1 cellular context compared by ENCODE assay signal in the genomic region with DNA sequence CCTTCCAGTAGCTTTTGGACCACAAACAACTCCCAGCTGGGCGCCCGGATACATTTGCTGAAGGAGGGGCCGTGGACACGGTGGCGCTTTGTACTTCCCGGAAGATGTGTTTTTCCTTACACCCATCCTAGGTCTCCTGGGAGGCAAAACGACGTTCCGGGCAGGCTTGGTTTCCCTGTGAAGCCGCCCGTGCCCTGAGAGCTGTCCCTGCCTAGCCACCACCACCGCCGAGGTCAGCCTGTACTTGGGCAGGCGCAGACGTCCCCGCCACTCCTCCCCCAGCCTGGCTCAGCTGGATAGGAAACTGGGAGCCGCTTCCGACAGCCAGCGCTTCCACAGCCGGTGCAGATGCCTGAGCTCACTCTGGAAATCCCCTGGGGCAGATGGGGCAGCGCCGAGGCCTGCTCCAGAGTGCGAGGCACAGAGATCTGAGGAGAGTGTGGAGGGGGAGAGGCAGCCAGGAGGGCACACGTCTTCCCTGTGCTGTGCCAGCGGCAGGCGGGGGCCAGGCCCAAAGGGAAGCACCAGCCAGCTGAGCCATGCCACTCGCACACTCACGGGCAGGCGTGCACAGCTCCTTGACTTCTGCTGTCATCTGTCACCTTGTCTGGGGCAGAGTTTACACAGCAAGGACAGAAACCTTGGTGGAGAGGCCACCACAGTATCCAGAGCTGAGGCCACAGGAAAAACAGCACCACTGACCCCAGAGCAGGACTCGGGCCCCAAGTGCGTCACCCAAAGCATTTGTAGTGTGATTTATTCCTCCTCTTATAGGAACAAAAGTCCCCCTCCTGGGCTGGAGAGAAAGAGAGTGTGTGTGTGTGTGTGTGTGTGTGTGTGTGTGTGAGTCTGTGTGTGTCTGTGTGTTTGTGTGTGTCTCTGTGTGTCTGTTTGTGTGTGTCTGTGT.
TF ChIP-seq lines count a peak whose summit lies in the region.

No MANE protein-coding gene starts in this region.

TF ChIP-seq in HepG2, 621 proteins besides CTCF, POLR2A, EP300 and RAD21 (continued from another document and continues in another):
- TF ChIP-seq HDAC6 (IDR thresholded peaks at IDR 0.05; ENCODE audit: low read depth, low read length) = no peak
- TF ChIP-seq ZNF556 (CRISPR knock-in tag; IDR thresholded peaks at IDR 0.05; ENCODE audit: borderline replicate concordance) = peak; percentile 88; the same call in 1 of the 2 replicates
- TF ChIP-seq, protein P1, sequence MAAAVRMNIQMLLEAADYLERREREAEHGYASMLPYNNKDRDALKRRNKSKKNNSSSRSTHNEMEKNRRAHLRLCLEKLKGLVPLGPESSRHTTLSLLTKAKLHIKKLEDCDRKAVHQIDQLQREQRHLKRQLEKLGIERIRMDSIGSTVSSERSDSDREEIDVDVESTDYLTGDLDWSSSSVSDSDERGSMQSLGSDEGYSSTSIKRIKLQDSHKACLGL (CRISPR knock-in tag; IDR thresholded peaks at IDR 0.05) = peak; percentile 70
- no peak for TF ChIP-seq ZNF567 (CRISPR knock-in tag; IDR thresholded peaks at IDR 0.05; ENCODE audit: borderline replicate concordance)
- no peak for TF ChIP-seq RFX3 (CRISPR knock-in tag; IDR thresholded peaks at IDR 0.05)
- no peak for TF ChIP-seq TOPORS (CRISPR knock-in tag; IDR thresholded peaks at IDR 0.05)
- no peak for TF ChIP-seq SCMH1 (CRISPR knock-in tag; IDR thresholded peaks at IDR 0.05; ENCODE audit: borderline replicate concordance)
- TF ChIP-seq ZNF232 (CRISPR knock-in tag; IDR thresholded peaks at IDR 0.05; ENCODE audit: borderline replicate concordance) = 0 out of 2 replicates have a peak, but pooled peaks have one; percentile 69
- peak; percentile 39; the same call in 1 of the 2 replicates for TF ChIP-seq GATAD2A (CRISPR knock-in tag; IDR thresholded peaks at IDR 0.05)
- peak; percentile 72; the same call in 1 of the 2 replicates for TF ChIP-seq HDAC2 (CRISPR knock-in tag; IDR thresholded peaks at IDR 0.05)
- TF ChIP-seq KDM6A (CRISPR knock-in tag; IDR thresholded peaks at IDR 0.05; ENCODE audit: low read depth) = peak; percentile 28; the same call in 1 of the 2 replicates
- TF ChIP-seq, protein P2, sequence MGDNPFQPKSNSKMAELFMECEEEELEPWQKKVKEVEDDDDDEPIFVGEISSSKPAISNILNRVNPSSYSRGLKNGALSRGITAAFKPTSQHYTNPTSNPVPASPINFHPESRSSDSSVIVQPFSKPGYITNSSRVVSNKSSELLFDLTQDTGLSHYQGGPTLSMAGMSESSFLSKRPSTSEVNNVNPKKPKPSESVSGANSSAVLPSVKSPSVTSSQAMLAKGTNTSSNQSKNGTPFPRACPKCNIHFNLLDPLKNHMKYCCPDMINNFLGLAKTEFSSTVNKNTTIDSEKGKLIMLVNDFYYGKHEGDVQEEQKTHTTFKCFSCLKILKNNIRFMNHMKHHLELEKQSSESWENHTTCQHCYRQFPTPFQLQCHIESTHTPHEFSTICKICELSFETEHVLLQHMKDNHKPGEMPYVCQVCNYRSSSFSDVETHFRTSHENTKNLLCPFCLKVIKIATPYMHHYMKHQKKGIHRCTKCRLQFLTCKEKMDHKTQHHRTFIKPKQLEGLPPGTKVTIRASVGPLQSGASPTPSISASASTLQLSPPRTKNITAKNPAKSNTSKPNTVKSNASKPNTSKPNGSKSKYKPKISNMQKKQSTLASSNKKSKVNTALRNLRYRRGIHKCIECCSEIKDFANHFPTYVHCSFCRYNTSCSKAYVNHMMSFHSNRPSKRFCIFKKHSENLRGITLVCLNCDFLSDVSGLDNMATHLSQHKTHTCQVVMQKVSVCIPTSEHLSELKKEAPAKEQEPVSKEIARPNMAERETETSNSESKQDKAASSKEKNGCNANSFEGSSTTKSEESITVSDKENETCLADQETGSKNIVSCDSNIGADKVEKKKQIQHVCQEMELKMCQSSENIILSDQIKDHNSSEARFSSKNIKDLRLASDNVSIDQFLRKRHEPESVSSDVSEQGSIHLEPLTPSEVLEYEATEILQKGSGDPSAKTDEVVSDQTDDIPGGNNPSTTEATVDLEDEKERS (CRISPR knock-in tag; IDR thresholded peaks at IDR 0.05) = no peak
- no peak for TF ChIP-seq TOE1 (CRISPR knock-in tag; IDR thresholded peaks at IDR 0.05)
- TF ChIP-seq SUZ12 (IDR thresholded peaks at IDR 0.05; ENCODE audit: low read depth, low read length) = no peak
- 0 out of 2 replicates have a peak, but pooled peaks have one; percentile 21 for TF ChIP-seq ZNF615 (CRISPR knock-in tag; IDR thresholded peaks at IDR 0.05; ENCODE audit: borderline replicate concordance)
- no peak for TF ChIP-seq ZNF432 (CRISPR knock-in tag; IDR thresholded peaks at IDR 0.05; ENCODE audit: borderline replicate concordance)
- TF ChIP-seq ZNF563 (CRISPR knock-in tag; IDR thresholded peaks at IDR 0.05) = no peak; the same call in 1 of the 2 replicates
- no peak; the same call in 1 of the 2 replicates for TF ChIP-seq SP140L (CRISPR knock-in tag; IDR thresholded peaks at IDR 0.05; ENCODE audit: borderline replicate concordance)
- TF ChIP-seq ARHGAP35 (CRISPR knock-in tag; IDR thresholded peaks at IDR 0.05; ENCODE audit: borderline replicate concordance) = peak; percentile 81; the same call in 1 of the 2 replicates
- TF ChIP-seq ZNF549 (CRISPR knock-in tag; IDR thresholded peaks at IDR 0.05) = no peak
- TF ChIP-seq CCDC6 (CRISPR knock-in tag; IDR thresholded peaks at IDR 0.05) = peak; percentile 62; the same call in 1 of the 2 replicates
- peak; percentile 49; the same call in 1 of the 2 replicates for TF ChIP-seq PAX8 (CRISPR knock-in tag; IDR thresholded peaks at IDR 0.05; ENCODE audit: borderline replicate concordance)
- TF ChIP-seq NFATC3 (CRISPR knock-in tag; IDR thresholded peaks at IDR 0.05) = peak; percentile 69; the same call in 1 of the 2 replicates
- peak; percentile 81 for TF ChIP-seq MXD4 (CRISPR knock-in tag; IDR thresholded peaks at IDR 0.05)
- TF ChIP-seq ARNTL (CRISPR knock-in tag; IDR thresholded peaks at IDR 0.05) = no peak
- TF ChIP-seq KMT2A (CRISPR knock-in tag; IDR thresholded peaks at IDR 0.05) = peak; percentile 59
- no peak for TF ChIP-seq SAFB2 (CRISPR knock-in tag; IDR thresholded peaks at IDR 0.05; ENCODE audit: borderline replicate concordance, low read depth)
- no peak; the same call in 1 of the 2 replicates for TF ChIP-seq ZNF816 (CRISPR knock-in tag; IDR thresholded peaks at IDR 0.05; ENCODE audit: borderline replicate concordance)
- peak; percentile 93 for TF ChIP-seq FOXC1 (CRISPR knock-in tag; IDR thresholded peaks at IDR 0.05; ENCODE audit: borderline replicate concordance)
- TF ChIP-seq ZFP82 (CRISPR knock-in tag; IDR thresholded peaks at IDR 0.05; ENCODE audit: borderline replicate concordance) = 0 out of 2 replicates have a peak, but pooled peaks have one; percentile 31
- no peak; the same call in none of the 2 replicates for TF ChIP-seq FOXO1 (CRISPR knock-in tag; IDR thresholded peaks at IDR 0.05)
- TF ChIP-seq TP53 (CRISPR knock-in tag; conservative IDR thresholded peaks at IDR 0.05) = 0 out of 2 replicates have a peak, but pooled peaks have one; percentile 23
- TF ChIP-seq SRF (IDR thresholded peaks at IDR 0.05; ENCODE audit: low read depth, low read length) = no peak
- TF ChIP-seq, protein P3, sequence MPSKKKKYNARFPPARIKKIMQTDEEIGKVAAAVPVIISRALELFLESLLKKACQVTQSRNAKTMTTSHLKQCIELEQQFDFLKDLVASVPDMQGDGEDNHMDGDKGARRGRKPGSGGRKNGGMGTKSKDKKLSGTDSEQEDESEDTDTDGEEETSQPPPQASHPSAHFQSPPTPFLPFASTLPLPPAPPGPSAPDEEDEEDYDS (CRISPR knock-in tag; IDR thresholded peaks at IDR 0.05) = peak; percentile 30; the same call in 1 of the 2 replicates
- peak; percentile 52; the same call in 1 of the 2 replicates for TF ChIP-seq ZMYM4 (CRISPR knock-in tag; IDR thresholded peaks at IDR 0.05)
- TF ChIP-seq ZNF772 (CRISPR knock-in tag; IDR thresholded peaks at IDR 0.05) = no peak; the same call in 1 of the 2 replicates
- TF ChIP-seq ZNF670 (CRISPR knock-in tag; IDR thresholded peaks at IDR 0.05; ENCODE audit: borderline replicate concordance) = peak; percentile 89; the same call in 1 of the 2 replicates
- TF ChIP-seq ZNF382 (CRISPR knock-in tag; IDR thresholded peaks at IDR 0.05; ENCODE audit: borderline replicate concordance) = no peak
- TF ChIP-seq, protein P4, sequence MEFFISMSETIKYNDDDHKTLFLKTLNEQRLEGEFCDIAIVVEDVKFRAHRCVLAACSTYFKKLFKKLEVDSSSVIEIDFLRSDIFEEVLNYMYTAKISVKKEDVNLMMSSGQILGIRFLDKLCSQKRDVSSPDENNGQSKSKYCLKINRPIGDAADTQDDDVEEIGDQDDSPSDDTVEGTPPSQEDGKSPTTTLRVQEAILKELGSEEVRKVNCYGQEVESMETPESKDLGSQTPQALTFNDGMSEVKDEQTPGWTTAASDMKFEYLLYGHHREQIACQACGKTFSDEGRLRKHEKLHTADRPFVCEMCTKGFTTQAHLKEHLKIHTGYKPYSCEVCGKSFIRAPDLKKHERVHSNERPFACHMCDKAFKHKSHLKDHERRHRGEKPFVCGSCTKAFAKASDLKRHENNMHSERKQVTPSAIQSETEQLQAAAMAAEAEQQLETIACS (CRISPR knock-in tag; IDR thresholded peaks at IDR 0.05) = no peak
- TF ChIP-seq, protein P5, sequence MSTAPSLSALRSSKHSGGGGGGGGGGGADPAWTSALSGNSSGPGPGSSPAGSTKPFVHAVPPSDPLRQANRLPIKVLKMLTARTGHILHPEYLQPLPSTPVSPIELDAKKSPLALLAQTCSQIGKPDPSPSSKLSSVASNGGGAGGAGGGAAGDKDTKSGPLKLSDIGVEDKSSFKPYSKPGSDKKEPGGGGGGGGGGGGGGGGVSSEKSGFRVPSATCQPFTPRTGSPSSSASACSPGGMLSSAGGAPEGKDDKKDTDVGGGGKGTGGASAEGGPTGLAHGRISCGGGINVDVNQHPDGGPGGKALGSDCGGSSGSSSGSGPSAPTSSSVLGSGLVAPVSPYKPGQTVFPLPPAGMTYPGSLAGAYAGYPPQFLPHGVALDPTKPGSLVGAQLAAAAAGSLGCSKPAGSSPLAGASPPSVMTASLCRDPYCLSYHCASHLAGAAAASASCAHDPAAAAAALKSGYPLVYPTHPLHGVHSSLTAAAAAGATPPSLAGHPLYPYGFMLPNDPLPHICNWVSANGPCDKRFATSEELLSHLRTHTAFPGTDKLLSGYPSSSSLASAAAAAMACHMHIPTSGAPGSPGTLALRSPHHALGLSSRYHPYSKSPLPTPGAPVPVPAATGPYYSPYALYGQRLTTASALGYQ (CRISPR knock-in tag; IDR thresholded peaks at IDR 0.05) = no peak
- TF ChIP-seq ZNF234 (CRISPR knock-in tag; conservative IDR thresholded peaks at IDR 0.05) = no peak
- TF ChIP-seq ZBTB3 (CRISPR knock-in tag; IDR thresholded peaks at IDR 0.05; ENCODE audit: borderline replicate concordance, low read depth) = peak; percentile 46; the same call in 1 of the 2 replicates
- TF ChIP-seq ZSCAN9 (CRISPR knock-in tag; IDR thresholded peaks at IDR 0.05; ENCODE audit: borderline replicate concordance) = no peak
- TF ChIP-seq RBM39 (IDR thresholded peaks at IDR 0.05; ENCODE audit: low read depth, low read length, poor library complexity, severe bottlenecking) = no peak
- TF ChIP-seq, protein P6, sequence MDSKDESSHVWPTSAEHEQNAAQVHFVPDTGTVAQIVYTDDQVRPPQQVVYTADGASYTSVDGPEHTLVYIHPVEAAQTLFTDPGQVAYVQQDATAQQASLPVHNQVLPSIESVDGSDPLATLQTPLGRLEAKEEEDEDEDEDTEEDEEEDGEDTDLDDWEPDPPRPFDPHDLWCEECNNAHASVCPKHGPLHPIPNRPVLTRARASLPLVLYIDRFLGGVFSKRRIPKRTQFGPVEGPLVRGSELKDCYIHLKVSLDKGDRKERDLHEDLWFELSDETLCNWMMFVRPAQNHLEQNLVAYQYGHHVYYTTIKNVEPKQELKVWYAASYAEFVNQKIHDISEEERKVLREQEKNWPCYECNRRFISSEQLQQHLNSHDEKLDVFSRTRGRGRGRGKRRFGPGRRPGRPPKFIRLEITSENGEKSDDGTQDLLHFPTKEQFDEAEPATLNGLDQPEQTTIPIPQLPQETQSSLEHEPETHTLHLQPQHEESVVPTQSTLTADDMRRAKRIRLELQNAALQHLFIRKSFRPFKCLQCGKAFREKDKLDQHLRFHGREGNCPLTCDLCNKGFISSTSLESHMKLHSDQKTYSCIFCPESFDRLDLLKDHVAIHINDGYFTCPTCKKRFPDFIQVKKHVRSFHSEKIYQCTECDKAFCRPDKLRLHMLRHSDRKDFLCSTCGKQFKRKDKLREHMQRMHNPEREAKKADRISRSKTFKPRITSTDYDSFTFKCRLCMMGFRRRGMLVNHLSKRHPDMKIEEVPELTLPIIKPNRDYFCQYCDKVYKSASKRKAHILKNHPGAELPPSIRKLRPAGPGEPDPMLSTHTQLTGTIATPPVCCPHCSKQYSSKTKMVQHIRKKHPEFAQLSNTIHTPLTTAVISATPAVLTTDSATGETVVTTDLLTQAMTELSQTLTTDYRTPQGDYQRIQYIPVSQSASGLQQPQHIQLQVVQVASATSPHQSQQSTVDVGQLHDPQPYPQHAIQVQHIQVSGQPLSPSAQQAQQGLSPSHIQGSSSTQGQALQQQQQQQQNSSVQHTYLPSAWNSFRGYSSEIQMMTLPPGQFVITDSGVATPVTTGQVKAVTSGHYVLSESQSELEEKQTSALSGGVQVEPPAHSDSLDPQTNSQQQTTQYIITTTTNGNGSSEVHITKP (CRISPR knock-in tag; IDR thresholded peaks at IDR 0.05; ENCODE audit: low read depth) = peak; percentile 41; the same call in 1 of the 2 replicates
- peak; percentile 99 for TF ChIP-seq RELA (CRISPR knock-in tag; IDR thresholded peaks at IDR 0.05)
- no peak for TF ChIP-seq ZFP36 (IDR thresholded peaks at IDR 0.05; ENCODE audit: borderline replicate concordance, low read depth, low read length, partially characterized antibody)
- no peak for TF ChIP-seq TBX3 (IDR thresholded peaks at IDR 0.05; ENCODE audit: borderline replicate concordance)
- TF ChIP-seq ZNF552 (CRISPR knock-in tag; IDR thresholded peaks at IDR 0.05; ENCODE audit: borderline replicate concordance) = peak; percentile 17; the same call in 1 of the 2 replicates
- TF ChIP-seq ZSCAN25 (CRISPR knock-in tag; IDR thresholded peaks at IDR 0.05) = no peak
